11 cellular contexts compared by ENCODE assay signal in genomic region chr14:100374270-100374669, GRCh38. TPM values are rescaled to one million over a fixed set of nuclear protein-coding genes. Genes with fewer than 3 reads are reported as not detected.
DNase-seq lines count a peak whose midpoint lies in the region; ATAC-seq and TF ChIP-seq lines count a peak whose summit lies in the region.
"Had no signal": no experiment of that assay in that cellular context is flagged by ENCODE, and none has a peak within 500 bp of the region (broad histone marks: within the 10 kb centered on the region; RNA-seq: fewer than 3 reads in every experiment).

No MANE protein-coding gene starts in this region.

- TF ChIP-seq CTCF in GM23338 (conservative IDR thresholded peaks at IDR 0.05; ENCODE audit: low read depth in 2 of 2) (no peak), fibroblast of pulmonary artery (IDR thresholded peaks at IDR 0.05; ENCODE audit: low read length, missing control alignments) (no peak)

- H3K4me3 ChIP-seq in GM23338 (peak overlapping the region; percentile 93), fibroblast of pulmonary artery (replicated peaks; ENCODE audit: low read depth, low read length) (peak overlapping the region; percentile 88), skeletal muscle satellite cell (ENCODE audit: low read length) (peak overlapping the region; percentile 96)

- no peak overlapping the region for H2AFZ ChIP-seq in GM23338

- H3K27ac Mint-ChIP-seq in GM23338 (no peak overlapping the region; the same call in 1 of the 2 replicates), T-cell (no peak overlapping the region)

- H3K4me3 Mint-ChIP-seq in GM23338 (peak overlapping the region; percentile 87), T-cell (peak overlapping the region; percentile 85 to 91 (median 90))

- H3K9me2 ChIP-seq in GM23338 (ENCODE audit: insufficient read depth) = no peaks in the 10 kb centered on the region

- H3K9me3 ChIP-seq in skeletal muscle satellite cell (replicated peaks; ENCODE audit: low read length) = no peaks in the 10 kb centered on the region

- peaks cover 11% of the 10 kb centered on the region for H3F3A ChIP-seq in GM23338 (replicated peaks; ENCODE audit: low read depth)

- no peaks in the 10 kb centered on the region for H4K20me1 ChIP-seq in GM23338 (replicated peaks; ENCODE audit: insufficient read depth)

- no peak for DNase-seq in GM23338 (ENCODE audit: low spot score)
- DNase-seq in T-cell = no peak
- DNase-seq in fibroblast of pulmonary artery (ENCODE audit: low read depth) = no peak
- DNase-seq in SK-N-DZ (ENCODE audit: low spot score) = no peak
- DNase-seq in mucosa of gallbladder (ENCODE audit: low spot score) = no peak
- no peak for DNase-seq in activated CD8-positive, alpha-beta memory T cell treated with anti-CD3 and anti-CD28 coated beads for 24 hours
- DNase-seq: left colon, NCI-H1092 treated with DMSO at 0.1 percent for 48 hours, trophoblast cell had no signal

- H3K4me1 ChIP-seq in GM23338 (ENCODE audit: insufficient read depth) (peaks cover 38% of the 10 kb centered on the region), skeletal muscle satellite cell (ENCODE audit: control insufficient read depth, insufficient read depth, low read length) (peaks cover 16% of the 10 kb centered on the region)

- no peak overlapping the region for H3K9ac ChIP-seq in skeletal muscle satellite cell (ENCODE audit: low read depth, low read length)

- H3K27ac ChIP-seq in GM23338 (ENCODE audit: low read depth) = peak overlapping the region; percentile 100

- H3K27me3 Mint-ChIP-seq in GM23338 (ENCODE audit: insufficient read depth, low read depth, poor library complexity) (peaks cover 5% of the 10 kb centered on the region), T-cell (no peaks in the 10 kb centered on the region)

- H3K27me3 ChIP-seq in GM23338 (ENCODE audit: insufficient read depth) = no peaks in the 10 kb centered on the region
- no peaks in the 10 kb centered on the region for H3K27me3 ChIP-seq in skeletal muscle satellite cell (ENCODE audit: control insufficient read depth, insufficient read depth, low read length)

- POLR2A ChIA-PET in T-cell (lab: Charles Lee) = no interaction called here

- CTCF ChIA-PET in T-cell (lab: Charles Lee) = no interaction called here

- H3K4me1 Mint-ChIP-seq in GM23338 (peaks cover 46% of the 10 kb centered on the region), T-cell (peaks cover 30 to 41% (median 32%) of the 10 kb centered on the region in 3 donors)

- H3K36me3 Mint-ChIP-seq in GM23338 (ENCODE audit: low read depth) (peaks cover 53% of the 10 kb centered on the region), T-cell (peaks cover 12% of the 10 kb centered on the region)

- H3K4me2 ChIP-seq in GM23338 = peak overlapping the region; percentile 93
- H3K4me2 ChIP-seq in skeletal muscle satellite cell (ENCODE audit: low read length) = peak overlapping the region; percentile 93

- H3K79me2 ChIP-seq in GM23338 (replicated peaks; ENCODE audit: insufficient read depth) = peaks cover 47% of the 10 kb centered on the region

- no peak for ATAC-seq in GM23338
- no peak for ATAC-seq in T-cell (replicated peaks in 1 of 4)
- ATAC-seq: left colon had no signal

- H3K36me3 ChIP-seq in GM23338 (ENCODE audit: insufficient read depth) = peaks cover 14% of the 10 kb centered on the region; the same call in 1 of the 2 replicates
- H3K36me3 ChIP-seq in skeletal muscle satellite cell (ENCODE audit: insufficient read depth, low read length) = peaks cover 7% of the 10 kb centered on the region

- H3K9me3 Mint-ChIP-seq in GM23338 = no peaks in the 10 kb centered on the region
- H3K9me3 Mint-ChIP-seq in T-cell = no peaks in the 10 kb centered on the region

TF ChIP-seq in GM23338, 12 proteins besides CTCF, POLR2A, EP300 and RAD21 (continues in another document):
- TF ChIP-seq CREB1 (CRISPR knock-in tag; IDR thresholded peaks at IDR 0.05; ENCODE audit: low read depth) (no peak), EZH2phosphoT487 (IDR thresholded peaks at IDR 0.05; ENCODE audit: unreplicated experiment) (no peak), ZNF331 (CRISPR knock-in tag; IDR thresholded peaks at IDR 0.05; ENCODE audit: low read depth) (no peak), STAT1 (IDR thresholded peaks at IDR 0.05; ENCODE audit: unreplicated experiment) (no peak), REST (IDR thresholded peaks at IDR 0.05; ENCODE audit: unreplicated experiment) (no peak), ETS1 (IDR thresholded peaks at IDR 0.05) (no peak), ZNF114 (CRISPR knock-in tag; IDR thresholded peaks at IDR 0.05) (no peak), POLR2AphosphoS5 (IDR thresholded peaks at IDR 0.05; ENCODE audit: low read depth) (no peak), NANOG (IDR thresholded peaks at IDR 0.05; ENCODE audit: borderline replicate concordance) (no peak), JUNB (IDR thresholded peaks at IDR 0.05; ENCODE audit: unreplicated experiment) (no peak)

RNA-seq across cellular contexts. Expression of gene WDR25, which starts 2.0 kb away (rescaled TPM):
- 13.1 and 15.9 TPM in 2 replicates for total RNA-seq in GM23338 (2014; rRNA removed; shearing (Covaris generic))
- polyA plus RNA-seq in GM23338 (2016; fragmentation: Nextera tagmentation; extraction: Ambion mirVana) = 7.8 and 8.5 TPM in 2 replicates
- total RNA-seq in T-cell (1 to 10 TPM; 5.7 to 9.7 (median 7.2) TPM), mucosa of gallbladder (10.4 TPM)
- 15.2 and 30.1 TPM in 2 replicates for total RNA-seq in skeletal muscle satellite cell (2012; rRNA removed)
- polyA plus RNA-seq in SK-N-DZ (2014; cell fraction: cytosol; rRNA removed) = 5.9 and 6.5 TPM in 2 replicates
- polyA plus RNA-seq in SK-N-DZ (2014; cell fraction: nucleus; rRNA removed) = 3.8 TPM in 2 replicates

RNA-seq across cellular contexts. Expression of gene SLC25A47, which starts 51.1 kb away (rescaled TPM):
- not detected in 2 replicates for total RNA-seq in GM23338 (2014; rRNA removed; shearing (Covaris generic))
- not detected in 2 replicates for polyA plus RNA-seq in GM23338 (2016; fragmentation: Nextera tagmentation; extraction: Ambion mirVana)
- total RNA-seq in T-cell (under 1 TPM in 1 of 5 donors, not detected in 4; 0.16 TPM), mucosa of gallbladder (0.20 TPM)
- not detected in 2 replicates for total RNA-seq in skeletal muscle satellite cell (2012; rRNA removed)
- not detected in 2 replicates for polyA plus RNA-seq in SK-N-DZ (2014; cell fraction: cytosol; rRNA removed)
- 0.69 TPM in 1 of 2 replicates, not detected in the other for polyA plus RNA-seq in SK-N-DZ (2014; cell fraction: nucleus; rRNA removed)
- total RNA-seq: activated CD8-positive, alpha-beta memory T cell treated with anti-CD3 and anti-CD28 coated beads for 36 hours had no signal
